In the genomic region with DNA sequence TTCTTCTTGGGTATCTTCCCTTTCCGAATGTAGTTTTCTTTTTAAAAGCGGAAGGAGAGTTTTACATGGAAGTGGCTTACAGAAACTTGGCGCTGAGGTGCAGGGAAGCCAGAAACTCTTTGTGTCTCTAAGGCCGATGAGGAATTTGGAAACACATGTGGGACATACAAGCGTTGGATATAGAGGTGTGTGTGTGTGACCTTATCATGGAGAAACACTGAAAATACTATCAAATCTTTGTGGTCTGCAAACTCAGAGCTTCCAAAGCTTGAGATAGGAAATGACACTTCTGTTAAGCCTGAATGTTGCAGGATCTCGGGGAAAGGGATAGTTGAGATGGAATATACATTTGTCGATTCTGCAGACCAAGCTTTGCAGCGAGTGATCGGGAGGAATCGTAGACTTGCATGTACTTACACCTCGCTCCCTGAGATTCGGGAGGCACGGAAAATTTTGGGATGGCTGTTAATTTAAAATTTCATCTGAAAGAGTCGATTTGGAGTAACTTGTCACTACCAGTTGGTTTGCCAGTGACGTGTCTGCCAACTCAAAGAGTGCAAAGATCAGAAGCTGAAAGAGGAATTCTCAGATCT, we compare ENCODE assay signal across 8 cellular contexts. TPM values are rescaled to one million over a fixed set of nuclear protein-coding genes. Genes with fewer than 3 reads are reported as not detected.
DNase-seq lines count a peak whose midpoint lies in the region; ATAC-seq and TF ChIP-seq lines count a peak whose summit lies in the region.

No MANE protein-coding gene starts in this region.

- peaks cover 34% of the 10 kb centered on the region for H3K4me1 Mint-ChIP-seq in activated T-helper 2 cell treated with anti-CD3 and anti-CD28 coated beads, Interferon-gamma antibody, Interleukin-2, Interleukin-4, amounts not matched to agents 10 μg/mL and 5 μg/mL and 100 μg/mL, durations not matched to agents 14 hours and 24 hours and 36 hours (ENCODE audit: low read depth)

- H4K20me1 ChIP-seq in MM.1S (ENCODE audit: insufficient read depth, low read length) = no peaks in the 10 kb centered on the region

- H3K36me3 Mint-ChIP-seq in activated T-helper 2 cell treated with anti-CD3 and anti-CD28 coated beads, Interferon-gamma antibody, Interleukin-2, Interleukin-4, amounts not matched to agents 10 μg/mL and 5 μg/mL and 100 μg/mL, durations not matched to agents 14 hours and 24 hours and 36 hours (ENCODE audit: low read depth) = peaks cover 2% of the 10 kb centered on the region

- TF ChIP-seq CTCF in MM.1S (IDR thresholded peaks at IDR 0.05; ENCODE audit: low read length) (no peak), retinal pigment epithelial cell (conservative IDR thresholded peaks at IDR 0.05; ENCODE audit: low read depth, low read length) (no peak)

- H2AFZ ChIP-seq in MM.1S (ENCODE audit: low read length) = peak overlapping the region; percentile 72

- H3K27ac ChIP-seq in MM.1S (ENCODE audit: low read length) = peak overlapping the region; percentile 44; the same call in 1 of the 2 replicates

- H3K4me3 ChIP-seq in MM.1S (ENCODE audit: low read length) (peak overlapping the region; percentile 69), retinal pigment epithelial cell (ENCODE audit: low read length) (peak overlapping the region; percentile 73)

- intact Hi-C loops in activated T-helper 2 cell treated with anti-CD3 and anti-CD28 coated beads, Interferon-gamma antibody, Interleukin-2, Interleukin-4, amounts not matched to agents 10 μg/mL and 5 μg/mL and 100 μg/mL, durations not matched to agents 14 hours and 24 hours and 36 hours (cut with micrococcal nuclease) = loop anchor here (1.0 to 5.0 kb wide), 8 partner anchors 15 to 245 kb away; a partner anchor contains a TSS

- H3K9ac ChIP-seq in MM.1S (ENCODE audit: low read length) = peak overlapping the region; percentile 76

- H3K4me2 ChIP-seq in MM.1S (ENCODE audit: low read depth, low read length) = peak overlapping the region; percentile 67

- no peaks in the 10 kb centered on the region for H3K36me3 ChIP-seq in MM.1S (replicated peaks; ENCODE audit: insufficient read depth, low read length)

- no peaks in the 10 kb centered on the region for H3K27me3 Mint-ChIP-seq in activated T-helper 2 cell treated with anti-CD3 and anti-CD28 coated beads, Interferon-gamma antibody, Interleukin-2, Interleukin-4, amounts not matched to agents 10 μg/mL and 5 μg/mL and 100 μg/mL, durations not matched to agents 14 hours and 24 hours and 36 hours (ENCODE audit: low read depth)

- no peaks in the 10 kb centered on the region for H3F3A ChIP-seq in MM.1S (ENCODE audit: insufficient read depth, low read length)

- H3K79me2 ChIP-seq in MM.1S (ENCODE audit: low read length) = peaks cover 51% of the 10 kb centered on the region

- no peaks in the 10 kb centered on the region for H3K4me1 ChIP-seq in MM.1S (ENCODE audit: low read length)

- H3K27me3 ChIP-seq in MM.1S (replicated peaks; ENCODE audit: insufficient read depth, low read length) = no peaks in the 10 kb centered on the region

- H3K27ac Mint-ChIP-seq in activated T-helper 2 cell treated with anti-CD3 and anti-CD28 coated beads, Interferon-gamma antibody, Interleukin-2, Interleukin-4, amounts not matched to agents 10 μg/mL and 5 μg/mL and 100 μg/mL, durations not matched to agents 14 hours and 24 hours and 36 hours = peak overlapping the region; percentile 96

- H3K9me2 ChIP-seq in MM.1S (replicated peaks; ENCODE audit: insufficient read depth, low read length) = no peaks in the 10 kb centered on the region

- DNase-seq in NCI-H82 (lab: John Stamatoyannopoulos, UW) (peak; percentile 48), NCI-H82 treated with DMSO at 0.1 percent for 48 hours (lab: John Stamatoyannopoulos, UW; ENCODE audit: unreplicated experiment) (no peak), MM.1S (no peak), hepatic stellate cell (ENCODE audit: low spot score) (peak; percentile 13), retinal pigment epithelial cell (ENCODE audit: low read depth) (no peak), NCI-H187 (lab: John Stamatoyannopoulos, UW) (no peak)
- DNase-seq in activated T-helper 2 cell treated with anti-CD3 and anti-CD28 coated beads, Interferon-gamma antibody, Interleukin-2, Interleukin-4, amounts not matched to agents 10 μg/mL and 5 μg/mL and 100 μg/mL, durations not matched to agents 14 hours and 24 hours and 36 hours (ENCODE audit: low spot score) = no peak

- ATAC-seq in GM19035 (IDR thresholded peaks at IDR 0.05; ENCODE audit: unreplicated experiment) = no peak

- H3K4me3 Mint-ChIP-seq in activated T-helper 2 cell treated with anti-CD3 and anti-CD28 coated beads, Interferon-gamma antibody, Interleukin-2, Interleukin-4, amounts not matched to agents 10 μg/mL and 5 μg/mL and 100 μg/mL, durations not matched to agents 14 hours and 24 hours and 36 hours (ENCODE audit: low read depth) = peak overlapping the region; percentile 96

- H3K9me3 ChIP-seq in MM.1S (replicated peaks; ENCODE audit: insufficient read depth, low read length) = no peaks in the 10 kb centered on the region

- H3K9me3 Mint-ChIP-seq in activated T-helper 2 cell treated with anti-CD3 and anti-CD28 coated beads, Interferon-gamma antibody, Interleukin-2, Interleukin-4, amounts not matched to agents 10 μg/mL and 5 μg/mL and 100 μg/mL, durations not matched to agents 14 hours and 24 hours and 36 hours = no peaks in the 10 kb centered on the region

RNA-seq across cellular contexts. Expression of a gene that starts 1.0 kb away (rescaled TPM):
- 30.9 and 32.9 TPM in 2 replicates for total RNA-seq in activated T-helper 2 cell treated with anti-CD3 and anti-CD28 coated beads, Interferon-gamma antibody, Interleukin-2, Interleukin-4, amounts not matched to agents 10 μg/mL and 5 μg/mL and 100 μg/mL, durations not matched to agents 14 hours and 24 hours and 36 hours

Comparison
In these comparisons a context has a peak if more than half of its experiments do, and no peak if none do; other contexts are left out.
1. DNase-seq: peak in NCI-H82 (single experiment) and hepatic stellate cell (single experiment); none in NCI-H82 treated with DMSO at 0.1 percent for 48 hours (single experiment), MM.1S (single experiment), activated T-helper 2 cell treated with anti-CD3 and anti-CD28 coated beads, Interferon-gamma antibody, Interleukin-2, Interleukin-4, amounts not matched to agents 10 μg/mL and 5 μg/mL and 100 μg/mL, durations not matched to agents 14 hours and 24 hours and 36 hours (single experiment), retinal pigment epithelial cell (single experiment) and NCI-H187 (0 of 2).